Comparison of ENCODE assay signal across 18 cellular contexts in the genomic region with DNA sequence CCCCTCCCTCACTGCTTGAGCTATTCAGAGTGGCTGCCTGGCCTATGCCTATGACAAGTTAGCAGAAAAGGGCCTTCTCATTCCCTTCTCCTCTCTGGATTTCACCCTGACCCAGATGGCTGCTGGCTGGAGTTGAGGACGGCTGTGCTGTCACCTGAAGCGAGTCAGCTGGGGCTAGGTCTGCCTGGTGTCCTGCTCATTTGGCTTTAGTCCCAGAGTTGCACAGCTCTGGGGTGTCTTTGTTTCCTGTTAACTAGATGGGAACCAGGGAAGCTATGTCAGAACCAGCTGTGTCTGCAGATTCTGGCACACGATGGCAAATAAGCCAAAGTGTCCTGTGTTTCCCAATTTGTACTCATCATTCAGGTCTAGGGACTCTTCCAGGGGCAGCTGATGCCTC. TPM values are rescaled to one million over a fixed set of nuclear protein-coding genes. Genes with fewer than 3 reads are reported as not detected.
DNase-seq lines count a peak whose midpoint lies in the region; ATAC-seq, FAIRE-seq and TF ChIP-seq lines count a peak whose summit lies in the region.
"Had no signal": no experiment of that assay in that cellular context is flagged by ENCODE, and none has a peak within 500 bp of the region (broad histone marks: within the 10 kb centered on the region; RNA-seq: fewer than 3 reads in every experiment).

No MANE protein-coding gene starts in this region.

- TF ChIP-seq CTCF in BE2C (IDR thresholded peaks at IDR 0.05; ENCODE audit: low read depth, low read length): no peak
- no peak for TF ChIP-seq CTCF in IMR-90 (conservative IDR thresholded peaks at IDR 0.05; ENCODE audit: low read depth, low read length)
- no peak for TF ChIP-seq CTCF in SK-N-SH (IDR thresholded peaks at IDR 0.05)
- TF ChIP-seq CTCF in transverse colon (IDR thresholded peaks at IDR 0.05): no peak

- DNase-seq in BE2C (peak; percentile 66), IMR-90 (no peak), SK-N-SH (peak; percentile 70), medulla oblongata (ENCODE audit: extremely low spot score) (peak; percentile 9), GM12891 (ENCODE audit: insufficient read length, low spot score) (no peak), transverse colon (no peak)
- DNase-seq: activated CD4-positive, alpha-beta T cell treated with anti-CD3 and anti-CD28 coated beads for 36 hours; activated naive CD8-positive, alpha-beta T cell treated with anti-CD3 and anti-CD28 coated beads, Interleukin-2, amount 50 U/mL, for 24 hours; dermis blood vessel endothelial cell; NCI-H187; NCI-H526 treated with DMSO at 0.1 percent for 48 hours; PC-3; stimulated activated CD4-positive, alpha-beta T cell treated with anti-CD3 and anti-CD28 coated beads, Interleukin-4, amount 100 ng/mL, for 4 hours had no signal

- no peaks in the 10 kb centered on the region for H3K9me1 ChIP-seq in IMR-90 (ENCODE audit: insufficient read depth, low read length)

- POLR2A ChIA-PET in IMR-90 (lab: Charles Lee; ENCODE audit: unreplicated experiment) (no interaction called here), SK-N-SH (lab: Yijun Ruan, JAX) (no interaction called here)

- TF ChIP-seq RAD21 in IMR-90 (IDR thresholded peaks at IDR 0.05; ENCODE audit: low read length) (no peak), SK-N-SH (IDR thresholded peaks at IDR 0.05; ENCODE audit: low read length) (no peak)

- H3K36me3 ChIP-seq in BE2C: no peaks in the 10 kb centered on the region
- H3K36me3 ChIP-seq in IMR-90 (ENCODE audit: control insufficient read depth, insufficient read depth, low read length): no peaks in the 10 kb centered on the region
- peaks cover 3 to 4% of the 10 kb centered on the region in 2 experiments for H3K36me3 ChIP-seq in SK-N-SH (replicated peaks in 1 of 2; ENCODE audit: control insufficient read depth in 1 of 2, insufficient read depth in 2 of 2, low read length in 1 of 2)
- H3K36me3 ChIP-seq in transverse colon: no peaks in the 10 kb centered on the region
- H3K36me3 ChIP-seq: breast epithelium had no signal

- H3K9ac ChIP-seq in IMR-90 (ENCODE audit: low read depth, low read length) (no peak overlapping the region), SK-N-SH (no peak overlapping the region)

- CTCF ChIA-PET in IMR-90 (lab: Yijun Ruan, JAX) (no interaction called here), SK-N-SH (lab: Yijun Ruan, JAX) (interaction anchor here (1.0 to 1.8 kb wide), 6 partner anchors 24 to 254 kb away, joined by 3 to 8 read pairs (median 4); no protein-coding TSS in a partner anchor)

- H3K79me1 ChIP-seq in IMR-90 (ENCODE audit: low read depth in 1 of 2, low read length in 2 of 2): peaks cover 0 to 13% of the 10 kb centered on the region in 2 experiments; a peak in 1 of 4 replicates

- H3K18ac ChIP-seq in IMR-90 (ENCODE audit: low read depth, low read length): no peak overlapping the region

- dilution Hi-C loops in IMR-90 (cut with HindIII; ENCODE audit: low sequenced_read_pairs, unreplicated experiment): no loop called here

- no peaks in the 10 kb centered on the region for H3K9me3 ChIP-seq in BE2C
- H3K9me3 ChIP-seq in IMR-90 (ENCODE audit: control insufficient read depth, insufficient read depth, low read length): no peaks in the 10 kb centered on the region
- no peaks in the 10 kb centered on the region for H3K9me3 ChIP-seq in SK-N-SH
- H3K9me3 ChIP-seq in transverse colon: no peaks in the 10 kb centered on the region
- H3K9me3 ChIP-seq: breast epithelium had no signal

- no peak overlapping the region for H3K4me3 ChIP-seq in BE2C (ENCODE audit: low read depth, low read length)
- no peak overlapping the region for H3K4me3 ChIP-seq in IMR-90 (ENCODE audit: insufficient read depth, low read depth, low read length)
- H3K4me3 ChIP-seq in SK-N-SH (ENCODE audit: low read depth in 2 of 2, low read length in 1 of 2): no peak overlapping the region
- no peak overlapping the region for H3K4me3 ChIP-seq in transverse colon
- H3K4me3 ChIP-seq: breast epithelium, skin epidermis had no signal

- FAIRE-seq in GM12891 (lab: Jason Lieb, UNC): no peak

- intact Hi-C loops in IMR-90 (cut with micrococcal nuclease) (no loop called here), transverse colon (cut with DNase I; ENCODE audit: low total_unique reads) (no loop called here)

- H3K27ac ChIP-seq in IMR-90 (ENCODE audit: insufficient read depth, low read length) (no peak overlapping the region), SK-N-SH (ENCODE audit: low read depth in 2 of 2, low read length in 1 of 2) (peak overlapping the region in 1 of 2 experiments; percentile 87; a peak in 2 of 4 replicates), transverse colon (no peak overlapping the region)
- H3K27ac ChIP-seq: breast epithelium, epithelial cell of prostate, skin epidermis had no signal

- H3K4me1 ChIP-seq in BE2C: peaks cover 12% of the 10 kb centered on the region
- peaks cover 2% of the 10 kb centered on the region; the same call in 1 of the 2 replicates for H3K4me1 ChIP-seq in IMR-90 (ENCODE audit: control insufficient read depth, insufficient read depth, low read length)
- H3K4me1 ChIP-seq in SK-N-SH (ENCODE audit: control insufficient read depth in 1 of 2, insufficient read depth in 2 of 2, low read depth in 1 of 2, low read length in 1 of 2): peaks cover 0 to 35% of the 10 kb centered on the region in 2 experiments; a peak in 2 of 4 replicates
- no peaks in the 10 kb centered on the region for H3K4me1 ChIP-seq in transverse colon
- H3K4me1 ChIP-seq: breast epithelium had no signal

- WGBS in IMR-90 (ENCODE audit: extremely low coverage in 2 of 2, insufficient read length in 1 of 2), 2 experiments: no CpG with 5 or more reads among the region's 3 CpGs
- 52% methylated on average over 2 of the region's 3 CpGs for WGBS in SK-N-SH (ENCODE audit: low lambda C conversion rate)
- 46% methylated on average over 3 of the region's 3 CpGs; no CpG with 5 or more reads in 1 of the 2 donors for WGBS in transverse colon (ENCODE audit: low coverage in 1 of 2), 2 donors

- no peak overlapping the region for H2AK9ac ChIP-seq in IMR-90 (replicated peaks; ENCODE audit: low read depth, low read length, poor library complexity)

- H4K20me1 ChIP-seq in IMR-90 (ENCODE audit: insufficient read depth, low read length): no peaks in the 10 kb centered on the region
- H4K20me1 ChIP-seq in SK-N-SH (ENCODE audit: insufficient read depth): peaks cover 7% of the 10 kb centered on the region; the same call in 1 of the 2 replicates

- no peaks in the 10 kb centered on the region for H3F3A ChIP-seq in SK-N-SH (replicated peaks; ENCODE audit: insufficient read depth)

- BruUV-seq in IMR-90 (replicated peaks; lab: Mats Ljungman, UMichigan): no TSS peak

- no peak overlapping the region for H3K4ac ChIP-seq in IMR-90 (ENCODE audit: low read depth, low read length)

- no peaks in the 10 kb centered on the region for H3K9me2 ChIP-seq in SK-N-SH

- in situ Hi-C loops in IMR-90 (cut with MboI; ENCODE audit: low sequenced_read_pairs) (no loop called here), transverse colon (cut with MboI; ENCODE audit: low pct_ligation_motif_present in 1 of 4, low pct_unique_long_range_greater_than_20kb in 1 of 4, low sequenced_read_pairs in 3 of 4) (loop anchor here in 1 of 4 donors (25.0 kb wide), 1 partner anchor 168 kb away; no protein-coding TSS in a partner anchor)

- TF ChIP-seq POLR2A in IMR-90 (IDR thresholded peaks at IDR 0.05; ENCODE audit: low read depth, low read length) (no peak), GM12891 (IDR thresholded peaks at IDR 0.05; ENCODE audit: low read depth, low read length) (no peak), transverse colon (IDR thresholded peaks at IDR 0.05) (no peak)

- H3K56ac ChIP-seq in IMR-90 (ENCODE audit: extremely low read depth, insufficient read depth, low read length): no peak overlapping the region

- H3K4me2 ChIP-seq in IMR-90 (ENCODE audit: low read depth, low read length) (no peak overlapping the region), SK-N-SH (no peak overlapping the region)

- no peak overlapping the region for H2BK120ac ChIP-seq in IMR-90 (ENCODE audit: low read depth, low read length)

- no peaks in the 10 kb centered on the region for H3K27me3 ChIP-seq in BE2C
- no peaks in the 10 kb centered on the region; the same call in 1 of the 2 replicates for H3K27me3 ChIP-seq in IMR-90 (ENCODE audit: control insufficient read depth, insufficient read depth, low read length)
- no peaks in the 10 kb centered on the region for H3K27me3 ChIP-seq in SK-N-SH (ENCODE audit: insufficient read depth)
- H3K27me3 ChIP-seq in transverse colon: no peaks in the 10 kb centered on the region
- H3K27me3 ChIP-seq: breast epithelium had no signal

- ATAC-seq in IMR-90 (ENCODE audit: low read depth): no peak
- no peak for ATAC-seq in GM21737 (IDR thresholded peaks at IDR 0.05; ENCODE audit: unreplicated experiment)
- ATAC-seq: activated CD4-positive, alpha-beta T cell treated with anti-CD3 and anti-CD28 coated beads for 36 hours; activated naive CD8-positive, alpha-beta T cell treated with anti-CD3 and anti-CD28 coated beads, Interleukin-2, amount 50 U/mL, for 24 hours; activated T-helper 17 cell treated with anti-CD3 and anti-CD28 coated beads, Interleukin-2, amount 50 U/mL, for 72 hours; PC-3 had no signal

- no peak overlapping the region for H2AK5ac ChIP-seq in IMR-90 (ENCODE audit: low read depth, low read length)

- H2AFZ ChIP-seq in IMR-90 (replicated peaks; ENCODE audit: low read length, poor library complexity): peak overlapping the region; percentile 11
- H2AFZ ChIP-seq in SK-N-SH (ENCODE audit: low read depth): no peak overlapping the region

- H3K23ac ChIP-seq in IMR-90 (ENCODE audit: low read depth, low read length): no peak overlapping the region

- H4K5ac ChIP-seq in IMR-90 (ENCODE audit: low read depth, low read length): no peak overlapping the region

- H4K8ac ChIP-seq in IMR-90 (ENCODE audit: low read depth in 2 of 2, low read length in 2 of 2): no peak overlapping the region

- no peak overlapping the region for H2BK5ac ChIP-seq in IMR-90 (ENCODE audit: low read depth, low read length, poor library complexity, severe bottlenecking)

- H3K79me2 ChIP-seq in SK-N-SH (ENCODE audit: insufficient read depth): no peaks in the 10 kb centered on the region

- TF ChIP-seq EP300 in SK-N-SH (IDR thresholded peaks at IDR 0.05; ENCODE audit: borderline replicate concordance in 1 of 2, low read depth in 1 of 2, low read length in 1 of 2): peak in 1 of 2 experiments; percentile 76; a peak in 1 of 4 replicates
- no peak for TF ChIP-seq EP300 in transverse colon (IDR thresholded peaks at IDR 0.05; ENCODE audit: low read depth)

- no peak overlapping the region for H2BK15ac ChIP-seq in IMR-90 (ENCODE audit: low read depth, low read length)

- no peak overlapping the region for H4K91ac ChIP-seq in IMR-90 (ENCODE audit: insufficient read depth, low read depth, low read length)

- no peak overlapping the region for H3K14ac ChIP-seq in IMR-90 (replicated peaks; ENCODE audit: low read depth, low read length)

- H2BK20ac ChIP-seq in IMR-90 (ENCODE audit: low read depth, low read length): no peak overlapping the region

RNA-seq across cellular contexts. Expression of gene CNIH3, which starts 52.9 kb away (rescaled TPM):
- polyA plus RNA-seq in BE2C (2012; ENCODE audit: insufficient read depth, insufficient read length, low read depth): 10.1 TPM
- total RNA-seq in IMR-90 (2012; rRNA removed) (2.0 and 3.1 TPM in 2 replicates), transverse colon (1 to 10 TPM in 1 of 4 donors, under 1 TPM in 1, not detected in 2; 0.68 to 1.1 TPM)
- polyA plus RNA-seq in IMR-90 (2012; rRNA removed) (2.9 and 3.1 TPM in 2 replicates), SK-N-SH (2012; rRNA removed) (18.8 and 19.1 TPM in 2 replicates)
- 2.1 and 2.2 TPM in 2 replicates for polyA plus RNA-seq in IMR-90 (2012; cell fraction: cytosol; rRNA removed)
- 1.9 and 4.7 TPM in 2 replicates for polyA plus RNA-seq in IMR-90 (2012; cell fraction: nucleus; rRNA removed; ENCODE audit: low replicate concordance)
- 17.0 and 19.6 TPM in 2 replicates for polyA plus RNA-seq in SK-N-SH (2012; cell fraction: cytosol; rRNA removed)
- polyA plus RNA-seq in SK-N-SH (2012; cell fraction: nucleus; rRNA removed): 16.5 and 21.3 TPM in 2 replicates
- polyA plus RNA-seq in GM12891 (2012; ENCODE audit: low read depth, missing spikeins): 2.2 TPM

Comparison
In these comparisons a context has a peak if more than half of its experiments do, and no peak if none do; other contexts are left out.
1. DNase-seq: peak in BE2C (single experiment), SK-N-SH (single experiment) and medulla oblongata (single experiment); none in IMR-90 (single experiment), GM12891 (single experiment) and transverse colon (single experiment).